Comparison of ENCODE assay signal across 20 cellular contexts in the genomic region with DNA sequence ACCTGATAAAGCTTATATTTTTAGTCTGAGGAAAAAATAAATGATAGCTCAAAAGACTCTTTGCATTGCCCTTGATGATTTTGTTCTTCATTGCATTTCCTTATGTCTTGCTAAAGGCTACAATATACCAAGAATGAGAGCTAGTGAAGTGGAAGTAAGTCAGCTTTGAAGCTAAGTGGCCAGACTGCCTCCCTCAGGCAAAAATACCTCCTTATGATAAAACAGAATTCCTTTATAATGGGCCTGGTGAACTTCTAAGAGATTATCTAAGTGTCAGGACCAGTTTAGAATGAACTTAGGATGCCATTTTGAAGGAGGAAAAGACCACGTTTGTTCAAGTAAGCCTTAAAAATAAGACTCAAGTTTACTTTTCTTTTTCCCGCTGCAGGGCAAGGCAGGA.
"Had no signal": no experiment of that assay in that cellular context is flagged by ENCODE, and none has a peak within 500 bp of the region (broad histone marks: within the 10 kb centered on the region; RNA-seq: fewer than 3 reads in every experiment).

No MANE protein-coding gene starts in this region.

- H3K4me2 ChIP-seq: hepatocyte had no signal

- H3K4me3 ChIP-seq: dorsolateral prefrontal cortex, gastrocnemius medialis, heart left ventricle, hepatocyte, left lung, ovary, psoas muscle, stomach, thyroid gland, vagina had no signal

- H2AFZ ChIP-seq: hepatocyte had no signal

- H3K27me3 ChIP-seq: gastrocnemius medialis, heart left ventricle, hepatocyte, left lung, ovary, stomach, thyroid gland, vagina had no signal

- H3K9me3 ChIP-seq: gastrocnemius medialis, heart left ventricle, left lung, ovary, psoas muscle, stomach, thyroid gland, vagina had no signal

- H3K36me3 ChIP-seq: gastrocnemius medialis, heart left ventricle, left lung, ovary, stomach, thyroid gland, vagina had no signal

- H3K79me2 ChIP-seq: hepatocyte had no signal

- DNase-seq: dorsolateral prefrontal cortex; effector CD4-positive, alpha-beta T cell; foreskin fibroblast; gastrocnemius medialis; heart left ventricle; left cardiac atrium; left lung; mesenchymal stem cell; natural killer cell; occipital lobe; ovary; posterior cingulate gyrus; psoas muscle; stimulated activated CD4-positive, alpha-beta T cell treated with anti-CD3 and anti-CD28 coated beads, Interleukin-2, amount 100 ng/mL, for 24 hours; stimulated activated CD4-positive, alpha-beta T cell treated with anti-CD3 and anti-CD28 coated beads, Interleukin-4, amount 100 ng/mL, for 24 hours; stimulated activated naive CD4-positive, alpha-beta T cell treated with Interleukin-2 at 50 U/mL for 16 hours; stomach; thyroid gland had no signal

- H3K4me1 ChIP-seq: gastrocnemius medialis, left lung, psoas muscle, stomach, thyroid gland, vagina had no signal

- H3K27ac ChIP-seq: dorsolateral prefrontal cortex, gastrocnemius medialis, heart left ventricle, hepatocyte, left lung, ovary, psoas muscle, stomach, thyroid gland, vagina had no signal
